In genomic region chr2:23926750-23927627, GRCh38 we compare ENCODE assay signal across 1 cellular context.
TF ChIP-seq lines count a peak whose summit lies in the region.

ATAD2B (minus strand) TSS chr2:23927123; CDS start chr2:23926770, 353 bp downstream.

TF ChIP-seq in HepG2, 621 proteins besides CTCF, POLR2A, EP300 and RAD21 (continued from another document and continues in another):
- TF ChIP-seq ZNF407 (CRISPR knock-in tag; IDR thresholded peaks at IDR 0.05; ENCODE audit: not compliant biosample characterization) (peak; percentile 34), AHDC1 (CRISPR knock-in tag; IDR thresholded peaks at IDR 0.05; ENCODE audit: borderline replicate concordance) (peak; percentile 13; the same call in 1 of the 2 replicates), ZNF383 (CRISPR knock-in tag; IDR thresholded peaks at IDR 0.05; ENCODE audit: borderline replicate concordance) (no peak), ZNF552 (CRISPR knock-in tag; IDR thresholded peaks at IDR 0.05; ENCODE audit: borderline replicate concordance) (peak; percentile 90), PAWR (CRISPR knock-in tag; IDR thresholded peaks at IDR 0.05; ENCODE audit: borderline replicate concordance) (no peak), ZNF704 (CRISPR knock-in tag; IDR thresholded peaks at IDR 0.05; ENCODE audit: borderline replicate concordance) (peak; percentile 66; the same call in 1 of the 2 replicates), FOXK1 (CRISPR knock-in tag; IDR thresholded peaks at IDR 0.05; ENCODE audit: borderline replicate concordance, low read depth) (peak; percentile 29; the same call in 1 of the 2 replicates), ZNF724P (CRISPR knock-in tag; IDR thresholded peaks at IDR 0.05; ENCODE audit: borderline replicate concordance) (peak; percentile 21; the same call in 1 of the 2 replicates), MYC (CRISPR knock-in tag; IDR thresholded peaks at IDR 0.05; ENCODE audit: borderline replicate concordance) (peak; percentile 78), SP4 (CRISPR knock-in tag; IDR thresholded peaks at IDR 0.05) (peak; percentile 90), ZFP37 (CRISPR knock-in tag; IDR thresholded peaks at IDR 0.05; ENCODE audit: borderline replicate concordance) (peak; percentile 80), TBP (CRISPR knock-in tag; IDR thresholded peaks at IDR 0.05) (no peak), ZNF34 (CRISPR knock-in tag; IDR thresholded peaks at IDR 0.05; ENCODE audit: borderline replicate concordance) (no peak), ZBTB4 (CRISPR knock-in tag; IDR thresholded peaks at IDR 0.05; ENCODE audit: borderline replicate concordance) (no peak; the same call in 1 of the 2 replicates), NFIB (CRISPR knock-in tag; IDR thresholded peaks at IDR 0.05; ENCODE audit: borderline replicate concordance) (no peak), CENPBD1 (CRISPR knock-in tag; IDR thresholded peaks at IDR 0.05; ENCODE audit: borderline replicate concordance, low read depth) (no peak), NAIF1 (CRISPR knock-in tag; IDR thresholded peaks at IDR 0.05; ENCODE audit: borderline replicate concordance) (0 out of 2 replicates have a peak, but pooled peaks have one; percentile 14), TERF1 (CRISPR knock-in tag; IDR thresholded peaks at IDR 0.05) (no peak), ETV5 (CRISPR knock-in tag; IDR thresholded peaks at IDR 0.05; ENCODE audit: borderline replicate concordance) (peak; percentile 64), ZNF549 (CRISPR knock-in tag; IDR thresholded peaks at IDR 0.05) (no peak), ELF3 (CRISPR knock-in tag; IDR thresholded peaks at IDR 0.05) (peak; percentile 86), ELF1 (CRISPR knock-in tag; IDR thresholded peaks at IDR 0.05) (peak; percentile 67)
